In genomic region chr11:66326261-66327111, GRCh38 we compare ENCODE assay signal across 10 cellular contexts. TPM values are rescaled to one million over a fixed set of nuclear protein-coding genes. Genes with fewer than 3 reads are reported as not detected.
DNase-seq lines count a peak whose midpoint lies in the region; ATAC-seq, FAIRE-seq and TF ChIP-seq lines count a peak whose summit lies in the region.
"Had no signal": no experiment of that assay in that cellular context is flagged by ENCODE, and none has a peak within 500 bp of the region (broad histone marks: within the 10 kb centered on the region; RNA-seq: fewer than 3 reads in every experiment).

No MANE protein-coding gene starts in this region.

- peak overlapping the region; percentile 61; the same call in 1 of the 2 replicates for H2BK15ac ChIP-seq in H1 (ENCODE audit: low read length)

- no peaks in the 10 kb centered on the region for H3K36me3 Mint-ChIP-seq in CD4-positive, alpha-beta T cell (ENCODE audit: low read depth)
- no peaks in the 10 kb centered on the region for H3K36me3 Mint-ChIP-seq in neural progenitor cell

- TF ChIP-seq EP300 in H1 (IDR thresholded peaks at IDR 0.05; ENCODE audit: borderline replicate concordance in 1 of 2, low read depth in 2 of 2, low read length in 2 of 2), result no peak

- no peaks in the 10 kb centered on the region for H3K79me1 ChIP-seq in H1 (ENCODE audit: low read depth, low read length)

- H3K56ac ChIP-seq in H1 (replicated peaks; ENCODE audit: insufficient read length, low read depth, low read length), result no peak overlapping the region

- H2BK20ac ChIP-seq in H1 (ENCODE audit: low read length), result no peak overlapping the region

- H3K9me3 ChIP-seq in CD4-positive, alpha-beta T cell (ENCODE audit: control insufficient read depth, low read length), result no peaks in the 10 kb centered on the region
- no peaks in the 10 kb centered on the region for H3K9me3 ChIP-seq in H1 (ENCODE audit: insufficient read depth in 2 of 2, low read depth in 1 of 2, low read length in 1 of 2)
- no peaks in the 10 kb centered on the region for H3K9me3 ChIP-seq in neural progenitor cell (ENCODE audit: low read depth)

- H3K4me1 ChIP-seq in H1 (replicated peaks in 1 of 4; ENCODE audit: control insufficient read depth in 3 of 4, insufficient read depth in 4 of 4, low read length in 3 of 4), result peaks cover 5 to 13% (median 8%) of the 10 kb centered on the region in 4 experiments; a peak in 6 of 7 replicates
- H3K4me1 ChIP-seq in neural progenitor cell, result peaks cover 11% of the 10 kb centered on the region

- H3K14ac ChIP-seq in H1 (ENCODE audit: insufficient read length), result no peak overlapping the region

- H4K91ac ChIP-seq in H1 (replicated peaks; ENCODE audit: insufficient read length, low read length), result no peak overlapping the region

- H3K23me2 ChIP-seq in H1 (ENCODE audit: low read depth, low read length), result peaks cover 2% of the 10 kb centered on the region; the same call in 1 of the 2 replicates

- H3K18ac ChIP-seq in H1 (ENCODE audit: extremely low read depth, low read length), result no peak overlapping the region; the same call in 1 of the 2 replicates

- H4K20me1 ChIP-seq in H1 (replicated peaks in 1 of 2; ENCODE audit: control insufficient read depth in 1 of 2, insufficient read depth in 2 of 2, low read length in 2 of 2) (no peaks in the 10 kb centered on the region), neural progenitor cell (ENCODE audit: low read depth) (no peaks in the 10 kb centered on the region)

- no peak for FAIRE-seq in RCC 7860 (lab: Jason Lieb, UNC)
- no peak for FAIRE-seq in H1 (lab: Jason Lieb, UNC)
- FAIRE-seq: frontal cortex had no signal

- TF ChIP-seq CTCF in CD4-positive, alpha-beta T cell (IDR thresholded peaks at IDR 0.05), result no peak
- TF ChIP-seq CTCF in H1 (IDR thresholded peaks at IDR 0.05; ENCODE audit: control extremely low read depth in 1 of 3, insufficient read depth in 1 of 3, low read depth in 1 of 3, low read length in 3 of 3), result no peak
- no peak for TF ChIP-seq CTCF in neural progenitor cell (IDR thresholded peaks at IDR 0.05)

- TF ChIP-seq RAD21 in H1 (IDR thresholded peaks at IDR 0.05 in 1 of 2, conservative IDR thresholded peaks at IDR 0.05 in 1 of 2; ENCODE audit: low read depth in 2 of 2, low read length in 2 of 2), result no peak

- peaks cover 54% of the 10 kb centered on the region for H3K4me1 Mint-ChIP-seq in CD4-positive, alpha-beta T cell (ENCODE audit: low read depth)
- H3K4me1 Mint-ChIP-seq in neural progenitor cell, result peaks cover 51% of the 10 kb centered on the region

- TF ChIP-seq POLR2A in H1 (IDR thresholded peaks at IDR 0.05; ENCODE audit: control extremely low read depth in 1 of 2, low read depth in 2 of 2, low read length in 2 of 2), result no peak

- WGBS in H1 (ENCODE audit: extremely low coverage in 1 of 2, insufficient coverage in 1 of 2, insufficient read length in 1 of 2, insufficient replicate concordance in 2 of 2, low coverage in 1 of 2, low lambda C conversion rate in 2 of 2, missing lambda C conversion rate in 1 of 2), 2 experiments, result 90% methylated on average over 10 of the region's 21 CpGs; no CpG with 5 or more reads in 1 of the 2 experiments

- H2BK12ac ChIP-seq in H1 (ENCODE audit: low read depth, low read length), result peak overlapping the region; percentile 99; the same call in 1 of the 2 replicates

- no peak overlapping the region for H3K4me2 ChIP-seq in H1 (ENCODE audit: insufficient read depth in 1 of 2, low read depth in 2 of 2, low read length in 2 of 2)
- no peak overlapping the region for H3K4me2 ChIP-seq in neural progenitor cell

- H2BK120ac ChIP-seq in H1 (replicated peaks; ENCODE audit: low read depth, low read length), result no peak overlapping the region

- H3K4me3 ChIP-seq in H1 (ENCODE audit: extremely low read depth in 1 of 4, insufficient read depth in 2 of 4, low read depth in 3 of 4, low read length in 4 of 4) (no peak overlapping the region), neural progenitor cell (no peak overlapping the region)

- H3K27me3 ChIP-seq in CD4-positive, alpha-beta T cell (ENCODE audit: control insufficient read depth, insufficient read depth, low read length), result no peaks in the 10 kb centered on the region
- peaks cover 0 to 7% (median 6%) of the 10 kb centered on the region in 4 experiments; a peak in 3 of 7 replicates for H3K27me3 ChIP-seq in H1 (replicated peaks in 1 of 4; ENCODE audit: control insufficient read depth in 3 of 4, extremely low read depth in 1 of 4, insufficient read depth in 3 of 4, low read length in 3 of 4)
- H3K27me3 ChIP-seq in neural progenitor cell, result peaks cover 3% of the 10 kb centered on the region

- H3K9me3 Mint-ChIP-seq in CD4-positive, alpha-beta T cell, result no peaks in the 10 kb centered on the region
- no peaks in the 10 kb centered on the region for H3K9me3 Mint-ChIP-seq in neural progenitor cell

- H4K5ac ChIP-seq in H1 (ENCODE audit: insufficient read length, low read depth, low read length), result no peak overlapping the region

- peak; percentile 72 for ATAC-seq in CD4-positive, alpha-beta T cell (ENCODE audit: poor library complexity)
- ATAC-seq in activated CD4-positive, CD25-positive, alpha-beta regulatory T cell treated with anti-CD3 and anti-CD28 coated beads, Interleukin-2, amount 50 U/mL, for 24 hours, result no peak
- no peak for ATAC-seq in GM19324 (IDR thresholded peaks at IDR 0.05; ENCODE audit: low FRiP score, unreplicated experiment)

- H3K27me3 Mint-ChIP-seq in CD4-positive, alpha-beta T cell, result no peaks in the 10 kb centered on the region
- peaks cover 21% of the 10 kb centered on the region for H3K27me3 Mint-ChIP-seq in neural progenitor cell (ENCODE audit: insufficient read depth, low read depth)

- H3K9ac ChIP-seq in H1 (replicated peaks in 1 of 4; ENCODE audit: extremely low read depth in 1 of 4, low read depth in 3 of 4, low read length in 3 of 4) (no peak overlapping the region), neural progenitor cell (no peak overlapping the region)

- intact Hi-C loops in CD4-positive, alpha-beta T cell (cut with DNase I, micrococcal nuclease), result loop anchor here in 1 of 2 experiments (5.0 kb wide), 1 partner anchor 61 kb away; no protein-coding TSS in a partner anchor

- H4K8ac ChIP-seq in H1 (ENCODE audit: extremely low read depth, insufficient read depth, low read length), result no peak overlapping the region; the same call in 1 of the 2 replicates

- H3K4me3 Mint-ChIP-seq in CD4-positive, alpha-beta T cell, result peak overlapping the region; percentile 20
- no peak overlapping the region for H3K4me3 Mint-ChIP-seq in neural progenitor cell

- H3K36me3 ChIP-seq in H1 (ENCODE audit: control insufficient read depth in 2 of 4, insufficient read depth in 4 of 4, low read length in 3 of 4) (no peaks in the 10 kb centered on the region), neural progenitor cell (no peaks in the 10 kb centered on the region)

- peak overlapping the region; percentile 76 for H3K27ac Mint-ChIP-seq in CD4-positive, alpha-beta T cell
- peak overlapping the region; percentile 12 for H3K27ac Mint-ChIP-seq in neural progenitor cell

- no peak overlapping the region for H2AK5ac ChIP-seq in H1 (ENCODE audit: low read depth, low read length)

- peak in 5 of 10 experiments; percentile 30 to 56 (median 48) for DNase-seq in CD4-positive, alpha-beta T cell
- DNase-seq in RCC 7860 (ENCODE audit: low spot score) (peak; percentile 14), H1 (ENCODE audit: low read depth in 1 of 2, low spot score in 2 of 2) (peak in 1 of 2 experiments; percentile 52), neural progenitor cell (ENCODE audit: low spot score) (no peak), cerebellar nuclear complex (lab: John Stamatoyannopoulos, UW) (no peak), HuH-7.5 (ENCODE audit: low spot score) (no peak)

- peak overlapping the region; percentile 65 for H3K27ac ChIP-seq in CD4-positive, alpha-beta T cell (ENCODE audit: low read depth, low read length)
- H3K27ac ChIP-seq in H1 (ENCODE audit: low read depth, low read length) (no peak overlapping the region), neural progenitor cell (no peak overlapping the region)

- H2AFZ ChIP-seq in H1 (ENCODE audit: low read length) (no peak overlapping the region), neural progenitor cell (replicated peaks) (no peak overlapping the region)

- no peaks in the 10 kb centered on the region for H3K79me2 ChIP-seq in H1 (ENCODE audit: control insufficient read depth in 1 of 2, insufficient read depth in 2 of 2, low read length in 2 of 2)
- no peaks in the 10 kb centered on the region for H3K79me2 ChIP-seq in neural progenitor cell (ENCODE audit: low read depth)

- H2BK5ac ChIP-seq in H1 (ENCODE audit: low read depth, low read length), result peak overlapping the region; percentile 76; the same call in 1 of the 2 replicates

- no peaks in the 10 kb centered on the region for H3F3A ChIP-seq in neural progenitor cell (ENCODE audit: low read depth)

- H3K4ac ChIP-seq in H1 (replicated peaks; ENCODE audit: insufficient read length, low read depth, low read length), result no peak overlapping the region

- POLR2A ChIA-PET in CD4-positive, alpha-beta T cell (lab: Charles Lee), result interaction anchor here (0.8 to 3.0 kb wide), 3 partner anchors 9 to 60 kb away, joined by 3 to 39 read pairs (median 12); partner anchors contain the start of gene CD248
- POLR2A ChIA-PET in H1 (lab: Charles Lee; ENCODE audit: partially characterized antibody), result interaction anchor here (0.6 to 1.8 kb wide), 4 partner anchors 9 to 26 kb away, joined by 3 to 10 read pairs (median 6); partner anchors contain the start of genes CD248 and RIN1

- H3K23ac ChIP-seq in H1 (ENCODE audit: insufficient read length), result no peak overlapping the region

- CTCF ChIA-PET in CD4-positive, alpha-beta T cell (lab: Charles Lee), result interaction anchor here (1.0 to 1.4 kb wide), 2 partner anchors 15 to 37 kb away, joined by 3 read pairs; partner anchors contain the start of gene YIF1A
- CTCF ChIA-PET in H1 (lab: Charles Lee; ENCODE audit: partially characterized antibody), result interaction anchor here (1.0 to 4.0 kb wide), 4 partner anchors 9 to 14 kb away, joined by 3 to 73 read pairs (median 11); partner anchors contain the start of genes CD248 and RIN1

RNA-seq across cellular contexts. Expression of gene CD248, which starts 9.6 kb away (rescaled TPM):
- 1 to 10 TPM; 3.3 to 3.4 TPM for total RNA-seq in CD4-positive, alpha-beta T cell
- total RNA-seq in H1 (2021; fragmentation: NEBNext Ultra II Directional; extraction: Animal tissue kit (Norgen Biotek cat#: 25700)), result 3.7 and 3.9 TPM in 2 replicates
- polyA plus RNA-seq in H1 (2011; rRNA removed), result 2.7 and 4.6 TPM in 2 replicates
- polyA plus RNA-seq in H1 (2011; cell fraction: cytosol; rRNA removed), result 0.84 TPM
- 3.0 TPM for polyA plus RNA-seq in H1 (2011; cell fraction: nucleus; rRNA removed)
- 1.9 to 3.4 TPM (median 2.7 TPM) in 4 replicates for polyA plus RNA-seq in H1 (2012, experiment 1 of 2)
- 2.8 TPM for polyA plus RNA-seq in H1 (2012, experiment 2 of 2)
- 11.9 TPM for polyA plus RNA-seq in H1 (2013, experiment 1 of 2)
- 11.8 TPM for polyA plus RNA-seq in H1 (2013, experiment 2 of 2)
- polyA minus RNA-seq in H1 (2011; rRNA and poly(A)+ RNA removed), result 0.61 and 0.95 TPM in 2 replicates
- polyA minus RNA-seq in H1 (2011; cell fraction: cytosol; rRNA and poly(A)+ RNA removed), result 1.5 TPM
- 1.5 TPM for polyA minus RNA-seq in H1 (2011; cell fraction: nucleus; rRNA and poly(A)+ RNA removed)
- total RNA-seq in neural progenitor cell (ENCODE audit: low replicate concordance), result 0.62 and 0.99 TPM in 2 replicates

RNA-seq across cellular contexts. Expression of gene RIN1, which starts 9.7 kb away (rescaled TPM):
- 1 to 10 TPM; 1.2 to 1.6 TPM for total RNA-seq in CD4-positive, alpha-beta T cell
- 5.4 and 6.6 TPM in 2 replicates for total RNA-seq in H1 (2021; fragmentation: NEBNext Ultra II Directional; extraction: Animal tissue kit (Norgen Biotek cat#: 25700))
- polyA plus RNA-seq in H1 (2011; rRNA removed), result 2.5 and 3.8 TPM in 2 replicates
- polyA plus RNA-seq in H1 (2011; cell fraction: cytosol; rRNA removed), result 2.3 TPM
- polyA plus RNA-seq in H1 (2011; cell fraction: nucleus; rRNA removed), result 10.6 TPM
- 2.5 to 4.3 TPM (median 3.7 TPM) in 4 replicates for polyA plus RNA-seq in H1 (2012, experiment 1 of 2)
- polyA plus RNA-seq in H1 (2012, experiment 2 of 2), result 2.9 TPM
- 4.4 TPM for polyA plus RNA-seq in H1 (2013, experiment 1 of 2)
- 4.3 TPM for polyA plus RNA-seq in H1 (2013, experiment 2 of 2)
- polyA minus RNA-seq in H1 (2011; rRNA and poly(A)+ RNA removed), result 0.66 and 0.98 TPM in 2 replicates
- polyA minus RNA-seq in H1 (2011; cell fraction: cytosol; rRNA and poly(A)+ RNA removed), result 6.0 TPM
- polyA minus RNA-seq in H1 (2011; cell fraction: nucleus; rRNA and poly(A)+ RNA removed), result 2.7 TPM
- 0.56 and 2.6 TPM in 2 replicates for total RNA-seq in neural progenitor cell (ENCODE audit: low replicate concordance)

RNA-seq across cellular contexts. Expression of gene BRMS1, which starts 18.4 kb away (rescaled TPM):
- 10 to 100 TPM; 52.7 to 58.4 TPM for total RNA-seq in CD4-positive, alpha-beta T cell
- total RNA-seq in H1 (2021; fragmentation: NEBNext Ultra II Directional; extraction: Animal tissue kit (Norgen Biotek cat#: 25700)), result 44.8 and 46.1 TPM in 2 replicates
- polyA plus RNA-seq in H1 (2011; rRNA removed), result 39.2 and 46.5 TPM in 2 replicates
- polyA plus RNA-seq in H1 (2011; cell fraction: cytosol; rRNA removed), result 51.8 TPM
- 43.6 TPM for polyA plus RNA-seq in H1 (2011; cell fraction: nucleus; rRNA removed)
- polyA plus RNA-seq in H1 (2012, experiment 1 of 2), result 28.2 to 53.4 TPM (median 50.2 TPM) in 4 replicates
- polyA plus RNA-seq in H1 (2012, experiment 2 of 2), result 55.2 TPM
- polyA plus RNA-seq in H1 (2013, experiment 1 of 2), result 30.3 TPM
- 31.5 TPM for polyA plus RNA-seq in H1 (2013, experiment 2 of 2)
- polyA minus RNA-seq in H1 (2011; rRNA and poly(A)+ RNA removed), result 10.5 and 13.1 TPM in 2 replicates
- polyA minus RNA-seq in H1 (2011; cell fraction: cytosol; rRNA and poly(A)+ RNA removed), result 12.4 TPM
- polyA minus RNA-seq in H1 (2011; cell fraction: nucleus; rRNA and poly(A)+ RNA removed), result 9.7 TPM
- total RNA-seq in neural progenitor cell (ENCODE audit: low replicate concordance), result 16.4 and 34.6 TPM in 2 replicates

RNA-seq across cellular contexts. Expression of gene B4GAT1, which starts 20.9 kb away (rescaled TPM):
- total RNA-seq in CD4-positive, alpha-beta T cell, result 1 to 10 TPM; 1.9 to 2.0 TPM
- 27.1 and 27.8 TPM in 2 replicates for total RNA-seq in H1 (2021; fragmentation: NEBNext Ultra II Directional; extraction: Animal tissue kit (Norgen Biotek cat#: 25700))
- polyA plus RNA-seq in H1 (2011; rRNA removed), result 22.2 and 32.8 TPM in 2 replicates
- polyA plus RNA-seq in H1 (2011; cell fraction: cytosol; rRNA removed), result 21.6 TPM
- polyA plus RNA-seq in H1 (2011; cell fraction: nucleus; rRNA removed), result 23.0 TPM
- polyA plus RNA-seq in H1 (2012, experiment 1 of 2), result 26.1 to 32.8 TPM (median 30.5 TPM) in 4 replicates
- 43.2 TPM for polyA plus RNA-seq in H1 (2012, experiment 2 of 2)
- polyA plus RNA-seq in H1 (2013, experiment 1 of 2), result 36.2 TPM
- 34.2 TPM for polyA plus RNA-seq in H1 (2013, experiment 2 of 2)
- polyA minus RNA-seq in H1 (2011; rRNA and poly(A)+ RNA removed), result 6.5 and 9.5 TPM in 2 replicates
- polyA minus RNA-seq in H1 (2011; cell fraction: cytosol; rRNA and poly(A)+ RNA removed), result 15.2 TPM
- polyA minus RNA-seq in H1 (2011; cell fraction: nucleus; rRNA and poly(A)+ RNA removed), result 8.3 TPM
- 40.9 and 57.1 TPM in 2 replicates for total RNA-seq in neural progenitor cell (ENCODE audit: low replicate concordance)

RNA-seq across cellular contexts. Expression of gene TMEM151A, which starts 34.8 kb away (rescaled TPM):
- total RNA-seq in CD4-positive, alpha-beta T cell, result under 1 TPM; 0.11 to 0.14 TPM
- 2.4 and 3.2 TPM in 2 replicates for total RNA-seq in H1 (2021; fragmentation: NEBNext Ultra II Directional; extraction: Animal tissue kit (Norgen Biotek cat#: 25700))
- 3.2 and 4.5 TPM in 2 replicates for polyA plus RNA-seq in H1 (2011; rRNA removed)
- polyA plus RNA-seq in H1 (2011; cell fraction: cytosol; rRNA removed), result 2.2 TPM
- 2.4 TPM for polyA plus RNA-seq in H1 (2011; cell fraction: nucleus; rRNA removed)
- 0.87 to 2.5 TPM (median 2.1 TPM) in 4 replicates for polyA plus RNA-seq in H1 (2012, experiment 1 of 2)
- 2.3 TPM for polyA plus RNA-seq in H1 (2012, experiment 2 of 2)
- polyA plus RNA-seq in H1 (2013, experiment 1 of 2), result 3.7 TPM
- polyA plus RNA-seq in H1 (2013, experiment 2 of 2), result 4.0 TPM
- polyA minus RNA-seq in H1 (2011; rRNA and poly(A)+ RNA removed), result 0.56 and 1.3 TPM in 2 replicates
- 1.8 TPM for polyA minus RNA-seq in H1 (2011; cell fraction: cytosol; rRNA and poly(A)+ RNA removed)
- 2.8 TPM for polyA minus RNA-seq in H1 (2011; cell fraction: nucleus; rRNA and poly(A)+ RNA removed)
- 0.03 TPM in 1 of 2 replicates, not detected in the other for total RNA-seq in neural progenitor cell (ENCODE audit: low replicate concordance)
- total RNA-seq: T-helper 1 cell treated with Interleukin-12 subunit alpha and Interleukin-12 subunit beta and Interleukin-4 antibody, amounts not matched to agents 30 ng/mL and 1 ng/mL, for 36 hours had no signal
